9 cellular contexts compared by ENCODE assay signal in genomic region chr9:78131969-78132687, GRCh38.
DNase-seq lines count a peak whose midpoint lies in the region; ATAC-seq, FAIRE-seq and TF ChIP-seq lines count a peak whose summit lies in the region.
"Had no signal": no experiment of that assay in that cellular context is flagged by ENCODE, and none has a peak within 500 bp of the region (broad histone marks: within the 10 kb centered on the region; RNA-seq: fewer than 3 reads in every experiment).

No MANE protein-coding gene starts in this region.

- FAIRE-seq in bronchial epithelial cell (lab: Jason Lieb, UNC) = no peak
- FAIRE-seq: small intestine had no signal

- H3K36me3 ChIP-seq in MG63 (no peaks in the 10 kb centered on the region), bronchial epithelial cell (ENCODE audit: control insufficient read depth, insufficient read depth, low read length) (no peaks in the 10 kb centered on the region), neural cell (ENCODE audit: insufficient read depth, low read length) (no peaks in the 10 kb centered on the region)

- TF ChIP-seq CTCF in bronchial epithelial cell (IDR thresholded peaks at IDR 0.05; ENCODE audit: insufficient read depth, low read length, severe bottlenecking) (no peak), neural cell (IDR thresholded peaks at IDR 0.05; ENCODE audit: poor library complexity, severe bottlenecking) (no peak), H9 (conservative IDR thresholded peaks at IDR 0.05) (no peak)

- H3K4me3 ChIP-seq in MG63 (no peak overlapping the region), bronchial epithelial cell (ENCODE audit: low read depth, low read length) (no peak overlapping the region), neural cell (ENCODE audit: low read length) (no peak overlapping the region)

- no peak overlapping the region for H3K4me3 Mint-ChIP-seq in H9

- no peak overlapping the region for H2BK12ac ChIP-seq in H9 (ENCODE audit: insufficient read length, low read depth, low read length)

- H3K23me2 ChIP-seq in H9 (ENCODE audit: insufficient read length, low read depth, low read length, poor library complexity, severe bottlenecking) = no peaks in the 10 kb centered on the region

- H3K9ac ChIP-seq in neural cell (ENCODE audit: low read length) = no peak overlapping the region
- no peak overlapping the region for H3K9ac ChIP-seq in H9 (ENCODE audit: extremely low read depth, insufficient read length, low read length)

- H4K20me1 ChIP-seq in neural cell (ENCODE audit: insufficient read depth) = no peaks in the 10 kb centered on the region
- H4K20me1 ChIP-seq in H9 (ENCODE audit: control insufficient read depth, insufficient read depth, insufficient read length) = no peaks in the 10 kb centered on the region

- H3K27ac Mint-ChIP-seq in H9 = peak overlapping the region in 1 of 3 experiments; percentile 30; a peak in 1 of 7 replicates

- DNase-seq in EH (ENCODE audit: low read depth) (peak; percentile 29), MG63 (peak; percentile 31), bronchial epithelial cell (ENCODE audit: low read depth) (peak; percentile 52), cerebellar nuclear complex (lab: John Stamatoyannopoulos, UW) (no peak), H9 (no peak)
- DNase-seq: NCI-H446 treated with DMSO at 0.1 percent for 48 hours had no signal

- H3K9me3 ChIP-seq in MG63 (no peaks in the 10 kb centered on the region), neural cell (ENCODE audit: low read length) (no peaks in the 10 kb centered on the region), H9 (ENCODE audit: control insufficient read depth, low read depth, low read length) (no peaks in the 10 kb centered on the region)

- no peak overlapping the region for H3K14ac ChIP-seq in H9 (ENCODE audit: insufficient read depth, low read length)

- H4K91ac ChIP-seq in H9 (ENCODE audit: insufficient read length, low read depth, low read length) = no peak overlapping the region

- no peak overlapping the region for H2BK120ac ChIP-seq in H9 (ENCODE audit: low read depth, low read length, poor library complexity, severe bottlenecking)

- 0 out of 2 replicates have a peak, but pooled peaks cover 2% of the 10 kb centered on the region for H3K4me1 ChIP-seq in H9 (ENCODE audit: insufficient read depth, low read length)

- no peaks in the 10 kb centered on the region for H3K9me2 ChIP-seq in neural cell (ENCODE audit: insufficient read depth, low read length)

- H3K27me3 ChIP-seq in MG63 (no peaks in the 10 kb centered on the region), bronchial epithelial cell (ENCODE audit: control insufficient read depth, insufficient read depth, low read length) (no peaks in the 10 kb centered on the region), neural cell (ENCODE audit: insufficient read depth, low read depth, low read length) (no peaks in the 10 kb centered on the region), H9 (ENCODE audit: insufficient read depth, low read length) (no peaks in the 10 kb centered on the region)

- no peak for ATAC-seq in HG03460 (IDR thresholded peaks at IDR 0.05; ENCODE audit: unreplicated experiment)

- WGBS in H9 (ENCODE audit: extremely low coverage, insufficient read length, low lambda C conversion rate) = no CpG with 5 or more reads among the region's 2 CpGs

- H3T11ph ChIP-seq in H9 (ENCODE audit: low read length) = no peak overlapping the region

- H3K23ac ChIP-seq in H9 (ENCODE audit: insufficient read length, low read depth, low read length) = no peak overlapping the region

- H2AK5ac ChIP-seq in H9 (ENCODE audit: insufficient read length, low read length) = no peak overlapping the region

- no peak overlapping the region for H3K27ac ChIP-seq in neural cell (ENCODE audit: low read length)
- H3K27ac ChIP-seq in H9 (ENCODE audit: insufficient read length, low read depth, low read length) = no peak overlapping the region

- no peak overlapping the region for H2BK20ac ChIP-seq in H9 (ENCODE audit: low read depth, low read length, poor library complexity, severe bottlenecking)

- H2AFZ ChIP-seq in neural cell (ENCODE audit: low read depth, low read length) (no peak overlapping the region), H9 (ENCODE audit: low read length) (no peak overlapping the region)

- H3F3A ChIP-seq in neural cell (ENCODE audit: insufficient read depth, low read length, poor library complexity, severe bottlenecking) = no peaks in the 10 kb centered on the region

- H2BK5ac ChIP-seq in H9 (ENCODE audit: insufficient read length, low read length) = no peak overlapping the region

- peaks cover 0 to under 1% of the 10 kb centered on the region in 2 experiments; a peak in 1 of 5 replicates for H3K9me3 Mint-ChIP-seq in H9

- no peak overlapping the region for H3K4ac ChIP-seq in H9 (ENCODE audit: low read depth, low read length)

- H3K27me3 Mint-ChIP-seq in H9 (ENCODE audit: low read depth) = no peaks in the 10 kb centered on the region; the same call in 1 of the 2 replicates

- no peak overlapping the region for H3K18ac ChIP-seq in H9 (ENCODE audit: insufficient read length, low read depth, low read length)

- no peak overlapping the region for H4K8ac ChIP-seq in H9 (replicated peaks; ENCODE audit: insufficient read length, low read depth, low read length)

- H3K79me1 ChIP-seq in H9 (ENCODE audit: insufficient read depth, low read depth, low read length, poor library complexity, severe bottlenecking) = no peaks in the 10 kb centered on the region

- no peaks in the 10 kb centered on the region for H3K36me3 Mint-ChIP-seq in H9 (ENCODE audit: insufficient read depth in 1 of 3, low read depth in 3 of 3)

- peaks cover 2 to 4% of the 10 kb centered on the region in 2 experiments; a peak in 3 of 4 replicates for H3K4me1 Mint-ChIP-seq in H9

- H3K4me2 ChIP-seq in neural cell (ENCODE audit: low read length) = no peak overlapping the region
- H3K4me2 ChIP-seq in H9 (ENCODE audit: insufficient read depth, insufficient read length, low read length) = no peak overlapping the region

- H4K5ac ChIP-seq in H9 (ENCODE audit: insufficient read length, low read depth, low read length) = no peak overlapping the region

- no peak overlapping the region for H2BK15ac ChIP-seq in H9 (ENCODE audit: low read depth, low read length)

- no peak for TF ChIP-seq RAD21 in neural cell (conservative IDR thresholded peaks at IDR 0.05)

- H3K56ac ChIP-seq in H9 (ENCODE audit: insufficient read length, low read depth, low read length) = no peak overlapping the region

- H3K79me2 ChIP-seq in neural cell (replicated peaks; ENCODE audit: insufficient read depth, low read length) = no peaks in the 10 kb centered on the region
- H3K79me2 ChIP-seq in H9 (ENCODE audit: insufficient read depth, low read length) = no peaks in the 10 kb centered on the region

- peak; percentile 60 for TF ChIP-seq EP300 in neural cell (conservative IDR thresholded peaks at IDR 0.05; ENCODE audit: poor library complexity, severe bottlenecking)

TF ChIP-seq in neural cell, 6 proteins besides CTCF, POLR2A, EP300 and RAD21:
- TF ChIP-seq EZH2 (IDR thresholded peaks at IDR 0.05; ENCODE audit: borderline replicate concordance, insufficient read depth, low read length, poor library complexity, severe bottlenecking) = no peak
- TF ChIP-seq MXI1 (conservative IDR thresholded peaks at IDR 0.05; ENCODE audit: poor library complexity, severe bottlenecking) = no peak
- no peak for TF ChIP-seq SMC3 (conservative IDR thresholded peaks at IDR 0.05; ENCODE audit: poor library complexity)
- no peak for TF ChIP-seq POLR2AphosphoS5 (IDR thresholded peaks at IDR 0.05)
- no peak for TF ChIP-seq TAF1 (IDR thresholded peaks at IDR 0.05; ENCODE audit: low read depth)
- no peak for TF ChIP-seq REST (IDR thresholded peaks at IDR 0.05; ENCODE audit: borderline replicate concordance)

Comparison
In these comparisons a context has a peak if more than half of its experiments do, and no peak if none do; other contexts are left out.
1. DNase-seq: peak in EH (single experiment), MG63 (single experiment) and bronchial epithelial cell (single experiment); none in cerebellar nuclear complex (0 of 2) and H9 (single experiment).